Comparison of ENCODE assay signal across 14 cellular contexts in the genomic region with DNA sequence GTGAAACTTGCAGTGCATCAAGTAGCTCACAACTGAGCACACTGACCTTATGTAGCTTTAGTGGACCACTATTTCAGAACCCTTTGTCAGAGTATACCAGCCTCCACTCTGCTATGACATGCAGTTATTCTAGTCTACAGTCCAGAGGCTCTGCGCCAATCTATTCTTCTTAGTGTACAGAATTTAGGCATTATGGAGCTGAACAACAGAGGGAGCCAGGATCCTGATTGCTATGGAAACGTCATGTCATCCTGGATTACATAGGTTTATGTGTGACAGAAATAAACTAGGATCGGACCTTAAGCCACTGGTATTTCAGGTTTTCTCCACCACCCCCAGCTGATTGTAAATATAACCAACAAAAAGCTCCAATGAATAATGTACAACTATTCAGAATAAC.
"Had no signal": no experiment of that assay in that cellular context is flagged by ENCODE, and none has a peak within 500 bp of the region (broad histone marks: within the 10 kb centered on the region; RNA-seq: fewer than 3 reads in every experiment).

No MANE protein-coding gene starts in this region.

- DNase-seq: activated CD4-positive, alpha-beta T cell treated with anti-CD3 and anti-CD28 coated beads, Interleukin-2, amount 50 U/mL, for 4 hours; activated CD4-positive, CD25-positive, alpha-beta regulatory T cell treated with anti-CD3 and anti-CD28 coated beads, Interleukin-2, amount 50 U/mL, for 72 hours; activated effector memory CD4-positive, alpha-beta T cell treated with Interleukin-2 at 50 U/mL for 16 hours; activated T-cell treated with anti-CD3 and anti-CD28 coated beads, Interleukin-2, amount 50 U/mL, for 24 hours; amniotic stem cell; body of pancreas; effector CD8-positive, alpha-beta T cell; kidney; stimulated activated CD4-positive, alpha-beta T cell treated with anti-CD3 and anti-CD28 coated beads, Interleukin-12 subunit alpha, Interleukin-12 subunit beta, amount 100 ng/mL, for 4 hours; stimulated activated CD4-positive, alpha-beta T cell treated with anti-CD3 and anti-CD28 coated beads, Interleukin-4, amount 100 ng/mL, for 1 hour; thyroid gland; uterus had no signal

- H3K9me3 ChIP-seq: body of pancreas, gastroesophageal sphincter, thyroid gland, uterus had no signal

- H3K4me3 ChIP-seq: body of pancreas, coronary artery, gastroesophageal sphincter, thyroid gland, uterus had no signal

- H3K36me3 ChIP-seq: gastroesophageal sphincter, thyroid gland, uterus had no signal

- H3K27ac ChIP-seq: body of pancreas, coronary artery, gastroesophageal sphincter, thyroid gland, uterus had no signal

- H3K27me3 ChIP-seq: body of pancreas, gastroesophageal sphincter, thyroid gland, uterus had no signal
